ENCODE assay signal across 33 cellular contexts in the genomic region with DNA sequence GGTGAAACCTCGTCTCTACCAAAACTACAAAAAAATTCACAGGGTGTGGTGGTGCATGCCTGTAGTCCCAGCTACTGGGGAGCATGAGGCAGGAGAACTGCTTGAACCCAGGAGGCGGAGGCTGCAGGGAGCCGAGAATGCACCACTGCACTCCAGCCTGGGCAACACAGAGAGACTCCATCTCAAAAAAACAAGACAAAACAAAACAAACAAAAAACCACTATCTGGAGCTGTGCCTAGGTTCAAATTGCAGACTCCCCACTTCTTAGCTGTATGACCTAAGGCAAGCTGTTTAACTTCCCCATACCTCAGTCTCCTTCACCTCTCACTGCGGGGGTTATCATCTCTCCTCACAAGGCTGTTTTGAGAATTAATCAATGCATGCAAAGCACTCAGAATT.
"Had no signal": no experiment of that assay in that cellular context is flagged by ENCODE, and none has a peak within 500 bp of the region (broad histone marks: within the 10 kb centered on the region; RNA-seq: fewer than 3 reads in every experiment).

No MANE protein-coding gene starts in this region.

- DNase-seq: activated B cell treated with CpG ODN at 0.5 μM for 24 hours; activated CD4-positive, alpha-beta memory T cell treated with anti-CD3 and anti-CD28 coated beads, Interleukin-2, amount 10 ng/mL, durations not matched to agents 7 days and 5 days; activated CD4-positive, alpha-beta T cell treated with anti-CD3 and anti-CD28 coated beads for 1 hour; activated CD4-positive, alpha-beta T cell treated with anti-CD3 and anti-CD28 coated beads, Interleukin-2, amount 10 ng/mL, durations not matched to agents 7 days and 5 days; activated gamma-delta T cell; activated naive CD4-positive, alpha-beta T cell treated with anti-CD3 and anti-CD28 coated beads for 36 hours; activated naive CD8-positive, alpha-beta T cell treated with anti-CD3 and anti-CD28 coated beads for 36 hours; activated T-cell treated with anti-CD3 and anti-CD28 coated beads for 4 hours; activated T-cell treated with anti-CD3 and anti-CD28 coated beads, Interleukin-2, amount 50 U/mL, for 48 hours; adrenal gland; anterior cingulate cortex; cerebellar nuclear complex; Karpas-422; NCI-H1092; NCI-H1417 treated with DMSO at 0.1 percent for 48 hours; NCI-H1694; NCI-H2029; NCI-H2107; NCI-H2171 treated with DMSO at 0.1 percent for 48 hours; NCI-H345; NCI-H510A; NCI-H526 treated with DMSO at 0.1 percent for 48 hours; NK-92 treated with Interleukin-12 subunit alpha and Interleukin-12 subunit beta, amount 100 ng/mL, for 24 hours; OCI-M1; Right ventricle myocardium superior; SJCRH30; T-helper 17 cell; T-helper 9 cell had no signal

- H3K9me3 ChIP-seq: adrenal gland, SJCRH30 had no signal

- FAIRE-seq: K562 had no signal

- H3K27me3 Mint-ChIP-seq: activated B cell treated with CpG ODN at 0.5 μM for 24 hours; activated CD4-positive, alpha-beta memory T cell treated with anti-CD3 and anti-CD28 coated beads, Interleukin-2, amount 10 ng/mL, durations not matched to agents 7 days and 5 days; activated CD4-positive, alpha-beta T cell treated with anti-CD3 and anti-CD28 coated beads, Interleukin-2, amount 10 ng/mL, durations not matched to agents 7 days and 5 days; activated naive CD8-positive, alpha-beta T cell treated with anti-CD3 and anti-CD28 coated beads for 36 hours; activated T-helper 17 cell treated with anti-CD3 and anti-CD28 coated beads, Interleukin-2, amount 50 U/mL, for 72 hours; T-helper 17 cell had no signal

- H3K4me3 ChIP-seq: adrenal gland, K562, SJCRH30 had no signal

- H3K4me3 Mint-ChIP-seq: activated B cell treated with CpG ODN at 0.5 μM for 24 hours; activated CD4-positive, alpha-beta memory T cell treated with anti-CD3 and anti-CD28 coated beads, Interleukin-2, amount 10 ng/mL, durations not matched to agents 7 days and 5 days; activated CD4-positive, alpha-beta T cell treated with anti-CD3 and anti-CD28 coated beads, Interleukin-2, amount 10 ng/mL, durations not matched to agents 7 days and 5 days; activated naive CD4-positive, alpha-beta T cell treated with anti-CD3 and anti-CD28 coated beads for 36 hours; activated naive CD8-positive, alpha-beta T cell treated with anti-CD3 and anti-CD28 coated beads for 36 hours; activated T-helper 17 cell treated with anti-CD3 and anti-CD28 coated beads, Interleukin-2, amount 50 U/mL, for 72 hours; T-helper 17 cell had no signal

- H3K36me3 ChIP-seq: adrenal gland, SJCRH30 had no signal

- H3K27ac Mint-ChIP-seq: activated B cell treated with CpG ODN at 0.5 μM for 24 hours; activated CD4-positive, alpha-beta memory T cell treated with anti-CD3 and anti-CD28 coated beads, Interleukin-2, amount 10 ng/mL, durations not matched to agents 7 days and 5 days; activated CD4-positive, alpha-beta T cell treated with anti-CD3 and anti-CD28 coated beads, Interleukin-2, amount 10 ng/mL, durations not matched to agents 7 days and 5 days; activated naive CD4-positive, alpha-beta T cell treated with anti-CD3 and anti-CD28 coated beads for 36 hours; activated naive CD8-positive, alpha-beta T cell treated with anti-CD3 and anti-CD28 coated beads for 36 hours; activated T-helper 17 cell treated with anti-CD3 and anti-CD28 coated beads, Interleukin-2, amount 50 U/mL, for 72 hours; T-helper 17 cell had no signal

- H3K9me3 Mint-ChIP-seq: activated B cell treated with CpG ODN at 0.5 μM for 24 hours; activated CD4-positive, alpha-beta memory T cell treated with anti-CD3 and anti-CD28 coated beads, Interleukin-2, amount 10 ng/mL, durations not matched to agents 7 days and 5 days; activated CD4-positive, alpha-beta T cell treated with anti-CD3 and anti-CD28 coated beads, Interleukin-2, amount 10 ng/mL, durations not matched to agents 7 days and 5 days; activated naive CD4-positive, alpha-beta T cell treated with anti-CD3 and anti-CD28 coated beads for 36 hours; activated naive CD8-positive, alpha-beta T cell treated with anti-CD3 and anti-CD28 coated beads for 36 hours; activated T-helper 17 cell treated with anti-CD3 and anti-CD28 coated beads, Interleukin-2, amount 50 U/mL, for 72 hours had no signal

- ATAC-seq: activated T-helper 17 cell treated with anti-CD3 and anti-CD28 coated beads, Interleukin-2, amount 50 U/mL, for 72 hours; K562; Panc1; SK-N-SH treated with all-trans-retinoic acid at 6 μM for 48 hours; T-helper 17 cell had no signal

- H3K27ac ChIP-seq: adrenal gland, RWPE1, SJCRH30 had no signal

- H3K27me3 ChIP-seq: adrenal gland, SJCRH30 had no signal
